In genomic region chr14:31386271-31386670, GRCh38 we compare ENCODE assay signal across 34 cellular contexts.
"Had no signal": no experiment of that assay in that cellular context is flagged by ENCODE, and none has a peak within 500 bp of the region (broad histone marks: within the 10 kb centered on the region; RNA-seq: fewer than 3 reads in every experiment).

No MANE protein-coding gene starts in this region.

- H3K27me3 ChIP-seq: MG63 had no signal

- H3K27ac ChIP-seq: KMS-11 had no signal

- H3K36me3 ChIP-seq: MG63 had no signal

- H3K9me3 ChIP-seq: MG63 had no signal

- H3K4me2 ChIP-seq: KMS-11 had no signal

- H3K9ac ChIP-seq: KMS-11 had no signal

- DNase-seq: Karpas-422, Kasumi-1, MG63, MM.1S, MV-4-11, NCI-H1048, NCI-H1092, NCI-H1092 treated with DMSO at 0.1 percent for 48 hours, NCI-H1105, NCI-H1105 treated with DMSO at 0.1 percent for 48 hours, NCI-H1417, NCI-H1417 treated with DMSO at 0.1 percent for 48 hours, NCI-H1436, NCI-H1436 treated with DMSO at 0.1 percent for 48 hours, NCI-H146, NCI-H1694, NCI-H1694 treated with DMSO at 0.1 percent for 48 hours, NCI-H187, NCI-H187 treated with DMSO at 0.1 percent for 48 hours, NCI-H1930, NCI-H2029, NCI-H2029 treated with DMSO at 0.1 percent for 48 hours, NCI-H2081, NCI-H2081 treated with DMSO at 0.1 percent for 48 hours, NCI-H2107, NCI-H2171, NCI-H2171 treated with DMSO at 0.1 percent for 48 hours, NCI-H2227 treated with DMSO at 0.1 percent for 48 hours, NCI-H226, NCI-H345, NCI-H446 treated with DMSO at 0.1 percent for 48 hours, NCI-H510A, NCI-H510A treated with DMSO at 0.1 percent for 48 hours had no signal

- H3K4me3 ChIP-seq: MG63 had no signal
